Comparison of ENCODE assay signal across 3 cellular contexts in genomic region chr12:72684491-72684890, GRCh38.
"Had no signal": no experiment of that assay in that cellular context is flagged by ENCODE, and none has a peak within 500 bp of the region (broad histone marks: within the 10 kb centered on the region; RNA-seq: fewer than 3 reads in every experiment).

No MANE protein-coding gene starts in this region.

- DNase-seq: IMR-90, KBM-7, KG1 had no signal
